25 cellular contexts compared by ENCODE assay signal in the genomic region with DNA sequence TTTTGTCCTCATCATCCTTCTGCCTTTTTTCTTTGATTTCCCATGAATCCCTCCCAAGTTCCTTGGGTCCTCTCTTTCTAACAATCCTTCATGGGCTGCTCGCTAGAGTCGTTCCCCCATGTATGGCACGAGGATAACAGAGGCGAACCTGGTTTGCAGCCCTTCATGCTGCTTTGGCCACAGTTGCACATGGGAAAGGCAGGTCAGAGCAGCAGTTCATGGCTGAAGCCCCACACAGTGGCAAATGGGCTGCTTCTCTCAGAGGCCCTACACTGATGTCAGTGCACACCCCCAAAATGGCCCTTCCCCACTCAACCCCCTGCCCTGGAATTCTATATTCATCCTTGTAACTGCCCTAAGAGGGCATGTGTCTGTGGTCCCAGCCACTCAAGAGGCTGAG.
"Had no signal": no experiment of that assay in that cellular context is flagged by ENCODE, and none has a peak within 500 bp of the region (broad histone marks: within the 10 kb centered on the region; RNA-seq: fewer than 3 reads in every experiment).

No MANE protein-coding gene starts in this region.

- H3K4me1 ChIP-seq: colonic mucosa, gastrocnemius medialis, left lung, lower lobe of right lung had no signal

- H3K27ac ChIP-seq: colonic mucosa, epithelial cell of prostate, esophagus squamous epithelium, gastrocnemius medialis, heart right ventricle, hepatocyte, left lung, lower lobe of right lung had no signal

- DNase-seq: cerebellar nuclear complex; colonic mucosa; cortex of kidney; effector CD8-positive, alpha-beta T cell; effector memory CD8-positive, alpha-beta T cell; endodermal cell; erythroblast; esophagus squamous epithelium; foreskin fibroblast; foreskin melanocyte; gastrocnemius medialis; glutamatergic neuron; head of caudate nucleus; heart right ventricle; hypothalamus; immature natural killer cell; left cardiac atrium; left lung; left ventricle myocardium superior; lower lobe of right lung; mesenchymal stem cell; mucosa of descending colon had no signal

- H3K36me3 ChIP-seq: colonic mucosa, esophagus squamous epithelium, gastrocnemius medialis, heart right ventricle, left lung, lower lobe of right lung had no signal

- H3K4me3 ChIP-seq: colonic mucosa, esophagus squamous epithelium, gastrocnemius medialis, heart right ventricle, hepatocyte, left lung, lower lobe of right lung, mucosa of descending colon had no signal

- H3K4me2 ChIP-seq: hepatocyte had no signal

- H3K27me3 ChIP-seq: colonic mucosa, esophagus squamous epithelium, gastrocnemius medialis, hepatocyte had no signal

- H3K9me3 ChIP-seq: colonic mucosa, esophagus squamous epithelium, gastrocnemius medialis, left lung, lower lobe of right lung, mucosa of descending colon had no signal

- ATAC-seq: effector memory CD8-positive, alpha-beta T cell; esophagus mucosa; gastrocnemius medialis; heart right ventricle; left cardiac atrium; left lung; left ventricle myocardium superior; lower lobe of right lung; mucosa of descending colon had no signal

- H2AFZ ChIP-seq: hepatocyte had no signal
